In the genomic region with DNA sequence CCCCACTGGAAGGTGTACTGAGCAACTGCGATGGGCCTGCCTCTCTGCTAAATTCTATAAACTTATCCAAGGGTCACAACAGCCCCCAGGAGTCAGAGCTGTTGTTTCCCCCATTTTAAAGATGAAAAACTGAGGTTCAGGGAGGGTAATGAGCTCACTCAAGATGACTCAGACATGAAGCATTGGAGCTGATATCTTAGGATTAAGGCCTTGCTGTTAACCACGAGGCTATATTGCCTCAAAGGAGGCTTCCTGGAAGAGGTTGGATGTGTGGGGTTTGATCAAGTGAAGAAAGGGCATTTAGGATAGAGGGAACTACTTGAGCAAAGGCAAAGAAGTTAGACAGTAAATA, we compare ENCODE assay signal across 9 cellular contexts. TPM values are rescaled to one million over a fixed set of nuclear protein-coding genes. Genes with fewer than 3 reads are reported as not detected.
DNase-seq lines count a peak whose midpoint lies in the region; ATAC-seq and TF ChIP-seq lines count a peak whose summit lies in the region.
"Had no signal": no experiment of that assay in that cellular context is flagged by ENCODE, and none has a peak within 500 bp of the region (broad histone marks: within the 10 kb centered on the region; RNA-seq: fewer than 3 reads in every experiment).

No MANE protein-coding gene starts in this region.

- ATAC-seq in central memory CD8-positive, alpha-beta T cell (replicated peaks; ENCODE audit: extremely low read depth, poor library complexity, severe bottlenecking) = peak; percentile 8
- ATAC-seq in HG03520 (IDR thresholded peaks at IDR 0.05; ENCODE audit: unreplicated experiment) = no peak

- H2AFZ ChIP-seq in osteoblast (ENCODE audit: low read length) = no peak overlapping the region

- H3K27ac Mint-ChIP-seq in central memory CD8-positive, alpha-beta T cell (ENCODE audit: low read depth) = peak overlapping the region; percentile 90

- no peaks in the 10 kb centered on the region for H3K27me3 ChIP-seq in osteoblast (ENCODE audit: insufficient read depth, low read length)
- H3K27me3 ChIP-seq: sigmoid colon had no signal

- H3K9me3 ChIP-seq in osteoblast (ENCODE audit: low read depth, low read length) = no peaks in the 10 kb centered on the region
- H3K9me3 ChIP-seq: sigmoid colon had no signal

- no peaks in the 10 kb centered on the region for H3K27me3 Mint-ChIP-seq in central memory CD8-positive, alpha-beta T cell

- H3K9me3 Mint-ChIP-seq in central memory CD8-positive, alpha-beta T cell = no peaks in the 10 kb centered on the region

- no peak for TF ChIP-seq CTCF in osteoblast (IDR thresholded peaks at IDR 0.05; ENCODE audit: extremely low read depth, low read depth, low read length)

- peak; percentile 64 for DNase-seq in ELR (ENCODE audit: low read depth)
- DNase-seq in MV-4-11 (lab: John Stamatoyannopoulos, UW) = peak; percentile 82
- DNase-seq in central memory CD8-positive, alpha-beta T cell (ENCODE audit: low spot score in 2 of 2) = no peak
- peak; percentile 91 for DNase-seq in osteoblast (ENCODE audit: insufficient read length, low spot score, missing footprints)
- no peak for DNase-seq in NCI-H1694 treated with DMSO at 0.1 percent for 48 hours (lab: John Stamatoyannopoulos, UW)
- no peak for DNase-seq in NCI-H2171 treated with DMSO at 0.1 percent for 48 hours (lab: John Stamatoyannopoulos, UW)
- no peak for DNase-seq in GM19240 (ENCODE audit: insufficient read length, low spot score)

- peaks cover 12% of the 10 kb centered on the region for H3K36me3 Mint-ChIP-seq in central memory CD8-positive, alpha-beta T cell (ENCODE audit: insufficient read depth)

- peaks cover 80% of the 10 kb centered on the region for H3K4me1 Mint-ChIP-seq in central memory CD8-positive, alpha-beta T cell

- H3K4me3 ChIP-seq in osteoblast (ENCODE audit: insufficient read depth, low read length) = no peak overlapping the region
- H3K4me3 ChIP-seq: sigmoid colon had no signal

- H3K79me2 ChIP-seq in osteoblast (ENCODE audit: insufficient read depth, low read length) = peaks cover 60% of the 10 kb centered on the region

- peaks cover 71% of the 10 kb centered on the region for H4K20me1 ChIP-seq in osteoblast (ENCODE audit: insufficient read depth, low read length)

- peak overlapping the region; percentile 72 for H3K4me3 Mint-ChIP-seq in central memory CD8-positive, alpha-beta T cell

- H3K4me1 ChIP-seq in osteoblast (ENCODE audit: insufficient read depth, low read length) = peaks cover 18% of the 10 kb centered on the region

- no peak overlapping the region for H3K4me2 ChIP-seq in osteoblast (ENCODE audit: insufficient read depth, low read length)

- H3K27ac ChIP-seq in osteoblast (ENCODE audit: low read depth, low read length) = peak overlapping the region; percentile 7

- peaks cover 5% of the 10 kb centered on the region for H3K36me3 ChIP-seq in osteoblast (ENCODE audit: insufficient read depth, low read length)

RNA-seq across cellular contexts. Expression of a gene that starts 6.7 kb away (rescaled TPM):
- total RNA-seq in osteoblast = 18.5 and 22.1 TPM in 2 replicates

Comparison
In these comparisons a context has a peak if more than half of its experiments do, and no peak if none do; other contexts are left out.
1. DNase-seq: peak in ELR (single experiment), MV-4-11 (single experiment) and osteoblast (single experiment); none in central memory CD8-positive, alpha-beta T cell (0 of 2), NCI-H1694 treated with DMSO at 0.1 percent for 48 hours (single experiment), NCI-H2171 treated with DMSO at 0.1 percent for 48 hours (single experiment) and GM19240 (single experiment).